ENCODE assay signal across 1 cellular context in genomic region chr17:80688994-80689635, GRCh38.
TF ChIP-seq lines count a peak whose summit lies in the region.

No MANE protein-coding gene starts in this region.

TF ChIP-seq in K562, 482 proteins besides CTCF, POLR2A, EP300 and RAD21 (continued from another document and continues in another):
- TF ChIP-seq ZNF785 (CRISPR knock-in tag; IDR thresholded peaks at IDR 0.05) (no peak), ATF2 (CRISPR knock-in tag; IDR thresholded peaks at IDR 0.05) (no peak), CBX5 (IDR thresholded peaks at IDR 0.05; ENCODE audit: borderline replicate concordance, low read depth) (no peak), PCBP1 (IDR thresholded peaks at IDR 0.05; ENCODE audit: low read depth, low read length, poor library complexity, severe bottlenecking) (no peak), PATZ1 (CRISPR knock-in tag; IDR thresholded peaks at IDR 0.05; ENCODE audit: borderline replicate concordance) (no peak), E2F4 (CRISPR knock-in tag; IDR thresholded peaks at IDR 0.05; ENCODE audit: low read depth) (no peak), MAFF (IDR thresholded peaks at IDR 0.05; ENCODE audit: low read length) (peak; percentile 45), ARNT (IDR thresholded peaks at IDR 0.05) (peak in 1 of 2 experiments; percentile 82; a peak in 3 of 4 replicates), U2AF2 (optimal IDR thresholded peaks at IDR 0.05; ENCODE audit: low read depth, low read length) (no peak), SNIP1 (IDR thresholded peaks at IDR 0.05; ENCODE audit: low read depth) (no peak), IRF2 (CRISPR knock-in tag; IDR thresholded peaks at IDR 0.05) (no peak), ELF4 (CRISPR knock-in tag; IDR thresholded peaks at IDR 0.05) (no peak), SP2 (IDR thresholded peaks at IDR 0.05; ENCODE audit: extremely low read depth, low read depth, low read length, poor library complexity, severe bottlenecking) (no peak), SMARCE1 (IDR thresholded peaks at IDR 0.05) (peak; percentile 83; the same call in 1 of the 2 replicates), ZNF79 (CRISPR knock-in tag; IDR thresholded peaks at IDR 0.05; ENCODE audit: low read depth) (0 out of 2 replicates have a peak, but pooled peaks have one; percentile 9), MBD2 (IDR thresholded peaks at IDR 0.05; ENCODE audit: borderline replicate concordance, low read depth) (no peak; the same call in 1 of the 2 replicates), ZBTB43 (CRISPR knock-in tag; IDR thresholded peaks at IDR 0.05) (no peak), ZNF217 (CRISPR knock-in tag; IDR thresholded peaks at IDR 0.05) (no peak), LARP7 (IDR thresholded peaks at IDR 0.05) (no peak), ZNF444 (CRISPR knock-in tag; IDR thresholded peaks at IDR 0.05) (no peak)
- TF ChIP-seq, protein P1, sequence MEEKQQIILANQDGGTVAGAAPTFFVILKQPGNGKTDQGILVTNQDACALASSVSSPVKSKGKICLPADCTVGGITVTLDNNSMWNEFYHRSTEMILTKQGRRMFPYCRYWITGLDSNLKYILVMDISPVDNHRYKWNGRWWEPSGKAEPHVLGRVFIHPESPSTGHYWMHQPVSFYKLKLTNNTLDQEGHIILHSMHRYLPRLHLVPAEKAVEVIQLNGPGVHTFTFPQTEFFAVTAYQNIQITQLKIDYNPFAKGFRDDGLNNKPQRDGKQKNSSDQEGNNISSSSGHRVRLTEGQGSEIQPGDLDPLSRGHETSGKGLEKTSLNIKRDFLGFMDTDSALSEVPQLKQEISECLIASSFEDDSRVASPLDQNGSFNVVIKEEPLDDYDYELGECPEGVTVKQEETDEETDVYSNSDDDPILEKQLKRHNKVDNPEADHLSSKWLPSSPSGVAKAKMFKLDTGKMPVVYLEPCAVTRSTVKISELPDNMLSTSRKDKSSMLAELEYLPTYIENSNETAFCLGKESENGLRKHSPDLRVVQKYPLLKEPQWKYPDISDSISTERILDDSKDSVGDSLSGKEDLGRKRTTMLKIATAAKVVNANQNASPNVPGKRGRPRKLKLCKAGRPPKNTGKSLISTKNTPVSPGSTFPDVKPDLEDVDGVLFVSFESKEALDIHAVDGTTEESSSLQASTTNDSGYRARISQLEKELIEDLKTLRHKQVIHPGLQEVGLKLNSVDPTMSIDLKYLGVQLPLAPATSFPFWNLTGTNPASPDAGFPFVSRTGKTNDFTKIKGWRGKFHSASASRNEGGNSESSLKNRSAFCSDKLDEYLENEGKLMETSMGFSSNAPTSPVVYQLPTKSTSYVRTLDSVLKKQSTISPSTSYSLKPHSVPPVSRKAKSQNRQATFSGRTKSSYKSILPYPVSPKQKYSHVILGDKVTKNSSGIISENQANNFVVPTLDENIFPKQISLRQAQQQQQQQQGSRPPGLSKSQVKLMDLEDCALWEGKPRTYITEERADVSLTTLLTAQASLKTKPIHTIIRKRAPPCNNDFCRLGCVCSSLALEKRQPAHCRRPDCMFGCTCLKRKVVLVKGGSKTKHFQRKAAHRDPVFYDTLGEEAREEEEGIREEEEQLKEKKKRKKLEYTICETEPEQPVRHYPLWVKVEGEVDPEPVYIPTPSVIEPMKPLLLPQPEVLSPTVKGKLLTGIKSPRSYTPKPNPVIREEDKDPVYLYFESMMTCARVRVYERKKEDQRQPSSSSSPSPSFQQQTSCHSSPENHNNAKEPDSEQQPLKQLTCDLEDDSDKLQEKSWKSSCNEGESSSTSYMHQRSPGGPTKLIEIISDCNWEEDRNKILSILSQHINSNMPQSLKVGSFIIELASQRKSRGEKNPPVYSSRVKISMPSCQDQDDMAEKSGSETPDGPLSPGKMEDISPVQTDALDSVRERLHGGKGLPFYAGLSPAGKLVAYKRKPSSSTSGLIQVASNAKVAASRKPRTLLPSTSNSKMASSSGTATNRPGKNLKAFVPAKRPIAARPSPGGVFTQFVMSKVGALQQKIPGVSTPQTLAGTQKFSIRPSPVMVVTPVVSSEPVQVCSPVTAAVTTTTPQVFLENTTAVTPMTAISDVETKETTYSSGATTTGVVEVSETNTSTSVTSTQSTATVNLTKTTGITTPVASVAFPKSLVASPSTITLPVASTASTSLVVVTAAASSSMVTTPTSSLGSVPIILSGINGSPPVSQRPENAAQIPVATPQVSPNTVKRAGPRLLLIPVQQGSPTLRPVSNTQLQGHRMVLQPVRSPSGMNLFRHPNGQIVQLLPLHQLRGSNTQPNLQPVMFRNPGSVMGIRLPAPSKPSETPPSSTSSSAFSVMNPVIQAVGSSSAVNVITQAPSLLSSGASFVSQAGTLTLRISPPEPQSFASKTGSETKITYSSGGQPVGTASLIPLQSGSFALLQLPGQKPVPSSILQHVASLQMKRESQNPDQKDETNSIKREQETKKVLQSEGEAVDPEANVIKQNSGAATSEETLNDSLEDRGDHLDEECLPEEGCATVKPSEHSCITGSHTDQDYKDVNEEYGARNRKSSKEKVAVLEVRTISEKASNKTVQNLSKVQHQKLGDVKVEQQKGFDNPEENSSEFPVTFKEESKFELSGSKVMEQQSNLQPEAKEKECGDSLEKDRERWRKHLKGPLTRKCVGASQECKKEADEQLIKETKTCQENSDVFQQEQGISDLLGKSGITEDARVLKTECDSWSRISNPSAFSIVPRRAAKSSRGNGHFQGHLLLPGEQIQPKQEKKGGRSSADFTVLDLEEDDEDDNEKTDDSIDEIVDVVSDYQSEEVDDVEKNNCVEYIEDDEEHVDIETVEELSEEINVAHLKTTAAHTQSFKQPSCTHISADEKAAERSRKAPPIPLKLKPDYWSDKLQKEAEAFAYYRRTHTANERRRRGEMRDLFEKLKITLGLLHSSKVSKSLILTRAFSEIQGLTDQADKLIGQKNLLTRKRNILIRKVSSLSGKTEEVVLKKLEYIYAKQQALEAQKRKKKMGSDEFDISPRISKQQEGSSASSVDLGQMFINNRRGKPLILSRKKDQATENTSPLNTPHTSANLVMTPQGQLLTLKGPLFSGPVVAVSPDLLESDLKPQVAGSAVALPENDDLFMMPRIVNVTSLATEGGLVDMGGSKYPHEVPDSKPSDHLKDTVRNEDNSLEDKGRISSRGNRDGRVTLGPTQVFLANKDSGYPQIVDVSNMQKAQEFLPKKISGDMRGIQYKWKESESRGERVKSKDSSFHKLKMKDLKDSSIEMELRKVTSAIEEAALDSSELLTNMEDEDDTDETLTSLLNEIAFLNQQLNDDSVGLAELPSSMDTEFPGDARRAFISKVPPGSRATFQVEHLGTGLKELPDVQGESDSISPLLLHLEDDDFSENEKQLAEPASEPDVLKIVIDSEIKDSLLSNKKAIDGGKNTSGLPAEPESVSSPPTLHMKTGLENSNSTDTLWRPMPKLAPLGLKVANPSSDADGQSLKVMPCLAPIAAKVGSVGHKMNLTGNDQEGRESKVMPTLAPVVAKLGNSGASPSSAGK (IDR thresholded peaks at IDR 0.05), result peak; percentile 92
- TF ChIP-seq, protein P2, sequence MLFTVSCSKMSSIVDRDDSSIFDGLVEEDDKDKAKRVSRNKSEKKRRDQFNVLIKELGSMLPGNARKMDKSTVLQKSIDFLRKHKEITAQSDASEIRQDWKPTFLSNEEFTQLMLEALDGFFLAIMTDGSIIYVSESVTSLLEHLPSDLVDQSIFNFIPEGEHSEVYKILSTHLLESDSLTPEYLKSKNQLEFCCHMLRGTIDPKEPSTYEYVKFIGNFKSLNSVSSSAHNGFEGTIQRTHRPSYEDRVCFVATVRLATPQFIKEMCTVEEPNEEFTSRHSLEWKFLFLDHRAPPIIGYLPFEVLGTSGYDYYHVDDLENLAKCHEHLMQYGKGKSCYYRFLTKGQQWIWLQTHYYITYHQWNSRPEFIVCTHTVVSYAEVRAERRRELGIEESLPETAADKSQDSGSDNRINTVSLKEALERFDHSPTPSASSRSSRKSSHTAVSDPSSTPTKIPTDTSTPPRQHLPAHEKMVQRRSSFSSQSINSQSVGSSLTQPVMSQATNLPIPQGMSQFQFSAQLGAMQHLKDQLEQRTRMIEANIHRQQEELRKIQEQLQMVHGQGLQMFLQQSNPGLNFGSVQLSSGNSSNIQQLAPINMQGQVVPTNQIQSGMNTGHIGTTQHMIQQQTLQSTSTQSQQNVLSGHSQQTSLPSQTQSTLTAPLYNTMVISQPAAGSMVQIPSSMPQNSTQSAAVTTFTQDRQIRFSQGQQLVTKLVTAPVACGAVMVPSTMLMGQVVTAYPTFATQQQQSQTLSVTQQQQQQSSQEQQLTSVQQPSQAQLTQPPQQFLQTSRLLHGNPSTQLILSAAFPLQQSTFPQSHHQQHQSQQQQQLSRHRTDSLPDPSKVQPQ (CRISPR knock-in tag; IDR thresholded peaks at IDR 0.05; ENCODE audit: borderline replicate concordance), result no peak
- TF ChIP-seq, protein P3, sequence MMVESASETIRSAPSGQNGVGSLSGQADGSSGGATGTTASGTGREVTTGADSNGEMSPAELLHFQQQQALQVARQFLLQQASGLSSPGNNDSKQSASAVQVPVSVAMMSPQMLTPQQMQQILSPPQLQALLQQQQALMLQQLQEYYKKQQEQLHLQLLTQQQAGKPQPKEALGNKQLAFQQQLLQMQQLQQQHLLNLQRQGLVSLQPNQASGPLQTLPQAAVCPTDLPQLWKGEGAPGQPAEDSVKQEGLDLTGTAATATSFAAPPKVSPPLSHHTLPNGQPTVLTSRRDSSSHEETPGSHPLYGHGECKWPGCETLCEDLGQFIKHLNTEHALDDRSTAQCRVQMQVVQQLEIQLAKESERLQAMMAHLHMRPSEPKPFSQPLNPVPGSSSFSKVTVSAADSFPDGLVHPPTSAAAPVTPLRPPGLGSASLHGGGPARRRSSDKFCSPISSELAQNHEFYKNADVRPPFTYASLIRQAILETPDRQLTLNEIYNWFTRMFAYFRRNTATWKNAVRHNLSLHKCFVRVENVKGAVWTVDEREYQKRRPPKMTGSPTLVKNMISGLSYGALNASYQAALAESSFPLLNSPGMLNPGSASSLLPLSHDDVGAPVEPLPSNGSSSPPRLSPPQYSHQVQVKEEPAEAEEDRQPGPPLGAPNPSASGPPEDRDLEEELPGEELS (CRISPR knock-in tag; IDR thresholded peaks at IDR 0.05; ENCODE audit: borderline replicate concordance), result no peak
- TF ChIP-seq, protein P4, sequence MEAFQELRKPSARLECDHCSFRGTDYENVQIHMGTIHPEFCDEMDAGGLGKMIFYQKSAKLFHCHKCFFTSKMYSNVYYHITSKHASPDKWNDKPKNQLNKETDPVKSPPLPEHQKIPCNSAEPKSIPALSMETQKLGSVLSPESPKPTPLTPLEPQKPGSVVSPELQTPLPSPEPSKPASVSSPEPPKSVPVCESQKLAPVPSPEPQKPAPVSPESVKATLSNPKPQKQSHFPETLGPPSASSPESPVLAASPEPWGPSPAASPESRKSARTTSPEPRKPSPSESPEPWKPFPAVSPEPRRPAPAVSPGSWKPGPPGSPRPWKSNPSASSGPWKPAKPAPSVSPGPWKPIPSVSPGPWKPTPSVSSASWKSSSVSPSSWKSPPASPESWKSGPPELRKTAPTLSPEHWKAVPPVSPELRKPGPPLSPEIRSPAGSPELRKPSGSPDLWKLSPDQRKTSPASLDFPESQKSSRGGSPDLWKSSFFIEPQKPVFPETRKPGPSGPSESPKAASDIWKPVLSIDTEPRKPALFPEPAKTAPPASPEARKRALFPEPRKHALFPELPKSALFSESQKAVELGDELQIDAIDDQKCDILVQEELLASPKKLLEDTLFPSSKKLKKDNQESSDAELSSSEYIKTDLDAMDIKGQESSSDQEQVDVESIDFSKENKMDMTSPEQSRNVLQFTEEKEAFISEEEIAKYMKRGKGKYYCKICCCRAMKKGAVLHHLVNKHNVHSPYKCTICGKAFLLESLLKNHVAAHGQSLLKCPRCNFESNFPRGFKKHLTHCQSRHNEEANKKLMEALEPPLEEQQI (IDR thresholded peaks at IDR 0.05), result no peak
- TF ChIP-seq, protein P5, sequence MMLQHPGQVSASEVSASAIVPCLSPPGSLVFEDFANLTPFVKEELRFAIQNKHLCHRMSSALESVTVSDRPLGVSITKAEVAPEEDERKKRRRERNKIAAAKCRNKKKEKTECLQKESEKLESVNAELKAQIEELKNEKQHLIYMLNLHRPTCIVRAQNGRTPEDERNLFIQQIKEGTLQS (IDR thresholded peaks at IDR 0.05), result peak; percentile 57; the same call in 1 of the 2 replicates
- TF ChIP-seq, protein P5 (CRISPR knock-in tag; conservative IDR thresholded peaks at IDR 0.05), result no peak
